Comparison of ENCODE assay signal across 8 cellular contexts in genomic region chr5:132674671-132675506, GRCh38. TPM values are rescaled to one million over a fixed set of nuclear protein-coding genes. Genes with fewer than 3 reads are reported as not detected.
DNase-seq lines count a peak whose midpoint lies in the region; ATAC-seq, FAIRE-seq and TF ChIP-seq lines count a peak whose summit lies in the region.

No MANE protein-coding gene starts in this region.

- peak overlapping the region; percentile 20 for H3K4me3 ChIP-seq in choroid plexus epithelial cell (ENCODE audit: low read depth, low read length)

- TF ChIP-seq CTCF in choroid plexus epithelial cell (conservative IDR thresholded peaks at IDR 0.05; ENCODE audit: low read depth, low read length), result no peak

- no peak for DNase-seq in GM18507 (ENCODE audit: extremely low spot score, insufficient read length, low read depth)
- DNase-seq in HTR-8/SVneo (ENCODE audit: insufficient read length, low spot score), result peak; percentile 76
- DNase-seq in choroid plexus epithelial cell (ENCODE audit: low read depth), result peak; percentile 97
- peak; percentile 93 for DNase-seq in renal cortical epithelial cell (ENCODE audit: low read depth)
- no peak for DNase-seq in T-helper 9 cell
- DNase-seq in NCI-H2081 (lab: John Stamatoyannopoulos, UW), result no peak
- no peak for DNase-seq in NCI-H2029 (lab: John Stamatoyannopoulos, UW)

- peak; percentile 86 for FAIRE-seq in GM18507 (lab: Jason Lieb, UNC)
- no peak for FAIRE-seq in HTR-8/SVneo (lab: Jason Lieb, UNC)

- ATAC-seq in GM21717 (IDR thresholded peaks at IDR 0.05; ENCODE audit: unreplicated experiment), result peak; percentile 77

RNA-seq across cellular contexts. Expression of gene IL4, which starts 1.1 kb away (rescaled TPM):
- total RNA-seq in renal cortical epithelial cell, result not detected in 2 replicates

RNA-seq across cellular contexts. Expression of gene IL13, which starts 16.9 kb away (rescaled TPM):
- total RNA-seq in renal cortical epithelial cell, result not detected in 2 replicates

Comparison
In these comparisons a context has a peak if more than half of its experiments do, and no peak if none do; other contexts are left out.
1. DNase-seq: peak in HTR-8/SVneo (single experiment), choroid plexus epithelial cell (single experiment) and renal cortical epithelial cell (single experiment); none in GM18507 (single experiment), T-helper 9 cell (single experiment), NCI-H2081 (0 of 2) and NCI-H2029 (single experiment).